In the genomic region with DNA sequence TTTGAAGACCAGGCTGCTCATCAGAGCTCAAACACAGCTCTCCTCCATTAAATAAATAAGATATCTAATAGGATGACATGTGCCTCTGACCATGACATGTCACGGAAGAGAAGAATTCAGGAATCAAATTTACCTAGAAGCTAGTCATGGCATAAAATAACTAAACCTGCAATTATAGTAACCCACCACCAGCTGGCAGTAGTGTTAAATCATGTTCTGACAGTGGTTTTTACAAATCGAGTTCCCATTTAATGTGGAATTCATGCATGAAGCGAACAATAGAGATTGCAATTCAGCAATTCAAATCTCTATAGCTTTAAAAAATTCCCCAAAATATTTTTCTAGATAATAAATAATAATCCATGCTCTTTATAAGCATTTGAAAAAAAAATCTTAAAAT, we compare ENCODE assay signal across 11 cellular contexts.
DNase-seq lines count a peak whose midpoint lies in the region; ATAC-seq, FAIRE-seq and TF ChIP-seq lines count a peak whose summit lies in the region.
"Had no signal": no experiment of that assay in that cellular context is flagged by ENCODE, and none has a peak within 500 bp of the region (broad histone marks: within the 10 kb centered on the region; RNA-seq: fewer than 3 reads in every experiment).

No MANE protein-coding gene starts in this region.

- H3K4me1 ChIP-seq in BE2C (no peaks in the 10 kb centered on the region), keratinocyte (ENCODE audit: control insufficient read depth, extremely low read depth, insufficient read depth, low read length) (no peaks in the 10 kb centered on the region), kidney (ENCODE audit: control insufficient read depth in 1 of 2, insufficient read depth in 1 of 2, low read depth in 1 of 2, low read length in 2 of 2) (no peaks in the 10 kb centered on the region), uterus (no peaks in the 10 kb centered on the region)

- H3K4me3 ChIP-seq in BE2C (ENCODE audit: low read depth, low read length) (no peak overlapping the region), keratinocyte (ENCODE audit: control insufficient read depth in 2 of 3, extremely low read depth in 1 of 3, insufficient read depth in 2 of 3, low read depth in 1 of 3, low read length in 3 of 3) (no peak overlapping the region), kidney (ENCODE audit: low read length in 2 of 2) (no peak overlapping the region), uterus (no peak overlapping the region)
- H3K4me3 ChIP-seq: skin epidermis had no signal

- no peak overlapping the region for H3K4me3 Mint-ChIP-seq in activated T-cell treated with anti-CD3 and anti-CD28 coated beads, Interleukin-2, amount 50 U/mL, for 4 hours

- H3K27ac ChIP-seq in keratinocyte (ENCODE audit: control insufficient read depth, insufficient read depth, low read length) (no peak overlapping the region), kidney (ENCODE audit: low read depth in 2 of 2, low read length in 2 of 2) (no peak overlapping the region), uterus (no peak overlapping the region)
- H3K27ac ChIP-seq: skin epidermis had no signal

- H3K9ac ChIP-seq in keratinocyte (ENCODE audit: control insufficient read depth, extremely low read depth, insufficient read depth, low read length): no peak overlapping the region
- H3K9ac ChIP-seq in kidney (ENCODE audit: low read length in 2 of 2): no peak overlapping the region

- H3K79me2 ChIP-seq in keratinocyte (ENCODE audit: control insufficient read depth, insufficient read depth, low read length): no peaks in the 10 kb centered on the region

- TF ChIP-seq CTCF in BE2C (IDR thresholded peaks at IDR 0.05; ENCODE audit: low read depth, low read length): peak; percentile 64
- peak in 2 of 3 experiments; percentile 31 to 56 for TF ChIP-seq CTCF in keratinocyte (optimal IDR thresholded peaks at IDR 0.05 in 1 of 3, IDR thresholded peaks at IDR 0.05 in 1 of 3, conservative IDR thresholded peaks at IDR 0.05 in 1 of 3; ENCODE audit: extremely low read depth in 1 of 3, insufficient read depth in 2 of 3, low read length in 3 of 3)
- TF ChIP-seq CTCF in kidney (IDR thresholded peaks at IDR 0.05; ENCODE audit: borderline replicate concordance, extremely low read depth, insufficient read depth): no peak
- TF ChIP-seq CTCF in uterus (IDR thresholded peaks at IDR 0.05): no peak

- no peaks in the 10 kb centered on the region for H3K36me3 ChIP-seq in BE2C
- no peaks in the 10 kb centered on the region for H3K36me3 ChIP-seq in keratinocyte (ENCODE audit: control insufficient read depth in 2 of 2, extremely low read depth in 1 of 2, insufficient read depth in 2 of 2, low read length in 2 of 2)
- no peaks in the 10 kb centered on the region for H3K36me3 ChIP-seq in kidney (ENCODE audit: control insufficient read depth in 1 of 2, insufficient read depth in 2 of 2, low read length in 2 of 2)
- H3K36me3 ChIP-seq in uterus: no peaks in the 10 kb centered on the region

- peaks cover 33% of the 10 kb centered on the region for H3K4me1 Mint-ChIP-seq in activated T-cell treated with anti-CD3 and anti-CD28 coated beads, Interleukin-2, amount 50 U/mL, for 4 hours (ENCODE audit: low read depth)

- DNase-seq in BE2C: no peak
- DNase-seq in GM19239 (ENCODE audit: insufficient read length, low spot score): no peak
- peak; percentile 16 for DNase-seq in RPMI7951 (ENCODE audit: low read depth)
- DNase-seq in keratinocyte (ENCODE audit: low read depth, low spot score): no peak
- DNase-seq in kidney: no peak
- no peak for DNase-seq in uterus
- DNase-seq in activated T-cell treated with anti-CD3 and anti-CD28 coated beads, Interleukin-2, amount 50 U/mL, for 4 hours: no peak
- DNase-seq: cerebellar nuclear complex, NCI-H69 had no signal

- H3K36me3 Mint-ChIP-seq in activated T-cell treated with anti-CD3 and anti-CD28 coated beads, Interleukin-2, amount 50 U/mL, for 4 hours (ENCODE audit: insufficient read depth): no peaks in the 10 kb centered on the region

- no peak overlapping the region for H2AFZ ChIP-seq in keratinocyte (ENCODE audit: control insufficient read depth, low read length)

- FAIRE-seq in GM19239 (lab: Jason Lieb, UNC) (peak; percentile 28), keratinocyte (lab: Jason Lieb, UNC) (no peak), kidney (lab: Jason Lieb, UNC) (no peak)

- dilution Hi-C loops in keratinocyte (cut with MboI; ENCODE audit: extremely low pct_ligation_motif_present, low sequenced_read_pairs): no loop called here

- intact Hi-C loops in kidney (cut with DNase I) (no loop called here), uterus (cut with DNase I; ENCODE audit: low total_unique reads) (no loop called here)

- no peaks in the 10 kb centered on the region for H4K20me1 ChIP-seq in keratinocyte (ENCODE audit: control insufficient read depth, extremely low read depth, insufficient read depth, low read length)

- H3K9me1 ChIP-seq in keratinocyte (ENCODE audit: control insufficient read depth, extremely low read depth, insufficient read depth, low read length): no peaks in the 10 kb centered on the region

- H3K27me3 ChIP-seq in BE2C (no peaks in the 10 kb centered on the region), keratinocyte (ENCODE audit: control insufficient read depth, extremely low read depth, insufficient read depth, low read length) (no peaks in the 10 kb centered on the region), uterus (no peaks in the 10 kb centered on the region)

- no peak for ATAC-seq in GM18498 (IDR thresholded peaks at IDR 0.05; ENCODE audit: unreplicated experiment)
- no peak for ATAC-seq in activated T-cell treated with anti-CD3 and anti-CD28 coated beads, Interleukin-2, amount 50 U/mL, for 4 hours

- peaks cover 8% of the 10 kb centered on the region for H3K9me3 Mint-ChIP-seq in activated T-cell treated with anti-CD3 and anti-CD28 coated beads, Interleukin-2, amount 50 U/mL, for 4 hours

- no peaks in the 10 kb centered on the region for H3K9me3 ChIP-seq in BE2C
- no peaks in the 10 kb centered on the region for H3K9me3 ChIP-seq in keratinocyte (ENCODE audit: control insufficient read depth, low read depth, low read length)
- H3K9me3 ChIP-seq in kidney (ENCODE audit: control insufficient read depth in 1 of 2, low read length in 2 of 2): peaks cover 0 to 10% of the 10 kb centered on the region in 2 donors
- no peaks in the 10 kb centered on the region for H3K9me3 ChIP-seq in uterus

- TF ChIP-seq POLR2A in uterus (IDR thresholded peaks at IDR 0.05): no peak

- no peaks in the 10 kb centered on the region for H3K27me3 Mint-ChIP-seq in activated T-cell treated with anti-CD3 and anti-CD28 coated beads, Interleukin-2, amount 50 U/mL, for 4 hours (ENCODE audit: low read depth)

- H3K4me2 ChIP-seq in keratinocyte (ENCODE audit: control insufficient read depth, extremely low read depth, insufficient read depth, low read depth, low read length): no peak overlapping the region

Comparison
In these comparisons a context has a peak if more than half of its experiments do, and no peak if none do; other contexts are left out.
1. CTCF ChIP-seq: peak in BE2C (single experiment) and keratinocyte (2 of 3); none in kidney (single experiment) and uterus (0 of 4).